14 cellular contexts compared by ENCODE assay signal in the genomic region with DNA sequence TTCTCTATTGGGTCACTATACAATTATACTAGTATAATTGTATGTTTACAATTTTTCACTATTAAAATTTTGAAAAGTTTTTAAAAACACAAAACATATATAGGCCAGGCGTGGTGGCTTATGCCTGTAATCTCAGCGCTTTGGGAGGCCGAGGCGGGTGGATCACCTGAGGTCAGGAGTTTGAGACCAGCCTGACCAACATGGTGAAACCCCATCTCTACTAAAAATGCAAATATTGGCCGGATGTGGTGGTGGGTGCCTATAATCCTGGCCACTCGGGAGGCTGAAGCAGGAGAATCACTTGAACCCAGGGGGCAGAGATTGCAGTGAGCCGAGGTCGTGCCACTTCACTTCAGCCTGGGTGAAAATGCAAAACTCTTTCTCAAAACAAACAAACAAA. TPM values are rescaled to one million over a fixed set of nuclear protein-coding genes. Genes with fewer than 3 reads are reported as not detected.
"Had no signal": no experiment of that assay in that cellular context is flagged by ENCODE, and none has a peak within 500 bp of the region (broad histone marks: within the 10 kb centered on the region; RNA-seq: fewer than 3 reads in every experiment).

No MANE protein-coding gene starts in this region.

RNA-seq across cellular contexts. Expression of a gene that starts 36.0 kb away (rescaled TPM):
- total RNA-seq: activated naive CD4-positive, alpha-beta T cell treated with anti-CD3 and anti-CD28 coated beads for 36 hours; activated naive CD4-positive, alpha-beta T cell treated with anti-CD3 and anti-CD28 coated beads, Interleukin-2, amount 50 U/mL, for 72 hours; activated naive CD8-positive, alpha-beta T cell treated with anti-CD3 and anti-CD28 coated beads for 36 hours; activated naive CD8-positive, alpha-beta T cell treated with anti-CD3 and anti-CD28 coated beads, Interleukin-2, amount 10 ng/mL, durations not matched to agents 7 days and 5 days; activated T-cell treated with anti-CD3 and anti-CD28 coated beads, Interleukin-2, amount 50 U/mL, for 4 hours; activated T-helper 1 cell treated with anti-CD3 and anti-CD28 coated beads, Interleukin-12 subunit alpha, Interleukin-12 subunit beta, Interleukin-2, Interleukin-4 antibody, amounts not matched to agents 30 ng/mL and 10 ng/mL and 1 ng/mL, durations not matched to agents 14 hours and 24 hours and 36 hours; activated T-helper 17 cell treated with anti-CD3 and anti-CD28 coated beads, Interleukin-2, amount 50 U/mL, for 72 hours; activated T-helper 2 cell treated with anti-CD3 and anti-CD28 coated beads, Interferon-gamma antibody, Interleukin-2, Interleukin-4, amounts not matched to agents 10 μg/mL and 5 μg/mL and 100 μg/mL, durations not matched to agents 14 hours and 24 hours and 36 hours; adrenal gland; ascending aorta; body of pancreas; chondrocyte had no signal
- polyA plus RNA-seq: aorta, cardiac muscle cell had no signal
